Comparison of ENCODE assay signal across 1 cellular context in the genomic region with DNA sequence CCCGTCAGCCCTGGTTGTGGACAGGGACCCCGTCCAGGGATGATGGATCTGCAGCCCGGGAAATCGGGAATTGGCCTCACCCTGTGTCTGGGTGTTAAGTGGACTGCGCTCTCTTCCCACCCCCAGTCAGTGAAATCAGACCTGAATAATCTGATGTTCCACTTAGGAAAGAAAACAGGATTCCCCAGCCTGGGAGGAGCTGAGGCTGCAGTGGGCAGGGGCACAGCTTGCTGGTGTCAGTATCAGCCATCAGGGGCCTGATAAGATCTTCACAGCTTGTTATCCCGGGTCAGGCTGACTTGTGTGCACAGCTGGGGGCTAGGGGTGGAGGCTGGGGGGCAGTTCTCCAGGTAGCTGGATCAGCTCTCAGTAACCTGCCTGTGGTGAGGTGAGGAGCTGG.
TF ChIP-seq lines count a peak whose summit lies in the region.

No MANE protein-coding gene starts in this region.

TF ChIP-seq in H1, 55 proteins besides CTCF, POLR2A, EP300 and RAD21 (continued from another document):
- TF ChIP-seq USF2 (IDR thresholded peaks at IDR 0.05; ENCODE audit: low read length), result no peak
- no peak for TF ChIP-seq SUZ12 (IDR thresholded peaks at IDR 0.05; ENCODE audit: low read length)
- TF ChIP-seq SAP30 (IDR thresholded peaks at IDR 0.05; ENCODE audit: insufficient read depth, insufficient replicate concordance, low read length), result no peak
- TF ChIP-seq FOSL1 (IDR thresholded peaks at IDR 0.05; ENCODE audit: insufficient read depth, low read depth, low read length), result no peak
- TF ChIP-seq CHD2 (IDR thresholded peaks at IDR 0.05; ENCODE audit: low read length), result no peak
- TF ChIP-seq KDM5A (IDR thresholded peaks at IDR 0.05; ENCODE audit: low read length), result no peak
- no peak for TF ChIP-seq ATF3 (IDR thresholded peaks at IDR 0.05; ENCODE audit: insufficient read depth, low read depth, low read length)
